1 cellular context compared by ENCODE assay signal in genomic region chr3:42053476-42053875, GRCh38.
TF ChIP-seq lines count a peak whose summit lies in the region.

No MANE protein-coding gene starts in this region.

TF ChIP-seq in HepG2, 621 proteins besides CTCF, POLR2A, EP300 and RAD21 (continued from another document and continues in another):
- no peak for TF ChIP-seq TOE1 (CRISPR knock-in tag; IDR thresholded peaks at IDR 0.05)
- no peak for TF ChIP-seq ZBTB40 (IDR thresholded peaks at IDR 0.05)
- no peak for TF ChIP-seq ZBTB40 (CRISPR knock-in tag; IDR thresholded peaks at IDR 0.05)
- no peak for TF ChIP-seq ZNF17 (CRISPR knock-in tag; IDR thresholded peaks at IDR 0.05)
- no peak for TF ChIP-seq ZNF772 (CRISPR knock-in tag; IDR thresholded peaks at IDR 0.05)
- no peak for TF ChIP-seq ZFP1 (CRISPR knock-in tag; IDR thresholded peaks at IDR 0.05)
- TF ChIP-seq, protein P1, sequence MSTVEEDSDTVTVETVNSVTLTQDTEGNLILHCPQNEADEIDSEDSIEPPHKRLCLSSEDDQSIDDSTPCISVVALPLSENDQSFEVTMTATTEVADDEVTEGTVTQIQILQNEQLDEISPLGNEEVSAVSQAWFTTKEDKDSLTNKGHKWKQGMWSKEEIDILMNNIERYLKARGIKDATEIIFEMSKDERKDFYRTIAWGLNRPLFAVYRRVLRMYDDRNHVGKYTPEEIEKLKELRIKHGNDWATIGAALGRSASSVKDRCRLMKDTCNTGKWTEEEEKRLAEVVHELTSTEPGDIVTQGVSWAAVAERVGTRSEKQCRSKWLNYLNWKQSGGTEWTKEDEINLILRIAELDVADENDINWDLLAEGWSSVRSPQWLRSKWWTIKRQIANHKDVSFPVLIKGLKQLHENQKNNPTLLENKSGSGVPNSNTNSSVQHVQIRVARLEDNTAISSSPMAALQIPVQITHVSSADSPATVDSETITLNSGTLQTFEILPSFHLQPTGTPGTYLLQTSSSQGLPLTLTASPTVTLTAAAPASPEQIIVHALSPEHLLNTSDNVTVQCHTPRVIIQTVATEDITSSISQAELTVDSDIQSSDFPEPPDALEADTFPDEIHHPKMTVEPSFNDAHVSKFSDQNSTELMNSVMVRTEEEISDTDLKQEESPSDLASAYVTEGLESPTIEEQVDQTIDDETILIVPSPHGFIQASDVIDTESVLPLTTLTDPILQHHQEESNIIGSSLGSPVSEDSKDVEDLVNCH (CRISPR knock-in tag; IDR thresholded peaks at IDR 0.05), result no peak
- peak; percentile 12; the same call in 1 of the 2 replicates for TF ChIP-seq DMAP1 (CRISPR knock-in tag; IDR thresholded peaks at IDR 0.05)
- TF ChIP-seq ZFP91 (CRISPR knock-in tag; IDR thresholded peaks at IDR 0.05; ENCODE audit: borderline replicate concordance), result no peak
- TF ChIP-seq PLRG1 (conservative IDR thresholded peaks at IDR 0.05), result no peak
- no peak for TF ChIP-seq SMC3 (IDR thresholded peaks at IDR 0.05; ENCODE audit: low read length)
- TF ChIP-seq EHMT2 (IDR thresholded peaks at IDR 0.05; ENCODE audit: borderline replicate concordance, low read depth, low read length), result no peak
- no peak for TF ChIP-seq PAWR (CRISPR knock-in tag; IDR thresholded peaks at IDR 0.05; ENCODE audit: borderline replicate concordance)
- no peak for TF ChIP-seq RBAK (CRISPR knock-in tag; IDR thresholded peaks at IDR 0.05)
- no peak for TF ChIP-seq ZNF30 (CRISPR knock-in tag; IDR thresholded peaks at IDR 0.05)
- TF ChIP-seq MED8 (CRISPR knock-in tag; IDR thresholded peaks at IDR 0.05; ENCODE audit: insufficient replicate concordance), result no peak
- TF ChIP-seq, protein P2, sequence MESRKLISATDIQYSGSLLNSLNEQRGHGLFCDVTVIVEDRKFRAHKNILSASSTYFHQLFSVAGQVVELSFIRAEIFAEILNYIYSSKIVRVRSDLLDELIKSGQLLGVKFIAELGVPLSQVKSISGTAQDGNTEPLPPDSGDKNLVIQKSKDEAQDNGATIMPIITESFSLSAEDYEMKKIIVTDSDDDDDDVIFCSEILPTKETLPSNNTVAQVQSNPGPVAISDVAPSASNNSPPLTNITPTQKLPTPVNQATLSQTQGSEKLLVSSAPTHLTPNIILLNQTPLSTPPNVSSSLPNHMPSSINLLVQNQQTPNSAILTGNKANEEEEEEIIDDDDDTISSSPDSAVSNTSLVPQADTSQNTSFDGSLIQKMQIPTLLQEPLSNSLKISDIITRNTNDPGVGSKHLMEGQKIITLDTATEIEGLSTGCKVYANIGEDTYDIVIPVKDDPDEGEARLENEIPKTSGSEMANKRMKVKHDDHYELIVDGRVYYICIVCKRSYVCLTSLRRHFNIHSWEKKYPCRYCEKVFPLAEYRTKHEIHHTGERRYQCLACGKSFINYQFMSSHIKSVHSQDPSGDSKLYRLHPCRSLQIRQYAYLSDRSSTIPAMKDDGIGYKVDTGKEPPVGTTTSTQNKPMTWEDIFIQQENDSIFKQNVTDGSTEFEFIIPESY (CRISPR knock-in tag; IDR thresholded peaks at IDR 0.05), result no peak
- TF ChIP-seq SP5 (CRISPR knock-in tag; IDR thresholded peaks at IDR 0.05; ENCODE audit: borderline replicate concordance, low read depth), result no peak
- TF ChIP-seq ZNF296 (CRISPR knock-in tag; conservative IDR thresholded peaks at IDR 0.05), result no peak
- no peak for TF ChIP-seq ZNF251 (CRISPR knock-in tag; IDR thresholded peaks at IDR 0.05)
- no peak for TF ChIP-seq ZNF225 (CRISPR knock-in tag; IDR thresholded peaks at IDR 0.05)
- TF ChIP-seq ARHGAP35 (CRISPR knock-in tag; IDR thresholded peaks at IDR 0.05; ENCODE audit: borderline replicate concordance), result no peak
- TF ChIP-seq, protein P3, sequence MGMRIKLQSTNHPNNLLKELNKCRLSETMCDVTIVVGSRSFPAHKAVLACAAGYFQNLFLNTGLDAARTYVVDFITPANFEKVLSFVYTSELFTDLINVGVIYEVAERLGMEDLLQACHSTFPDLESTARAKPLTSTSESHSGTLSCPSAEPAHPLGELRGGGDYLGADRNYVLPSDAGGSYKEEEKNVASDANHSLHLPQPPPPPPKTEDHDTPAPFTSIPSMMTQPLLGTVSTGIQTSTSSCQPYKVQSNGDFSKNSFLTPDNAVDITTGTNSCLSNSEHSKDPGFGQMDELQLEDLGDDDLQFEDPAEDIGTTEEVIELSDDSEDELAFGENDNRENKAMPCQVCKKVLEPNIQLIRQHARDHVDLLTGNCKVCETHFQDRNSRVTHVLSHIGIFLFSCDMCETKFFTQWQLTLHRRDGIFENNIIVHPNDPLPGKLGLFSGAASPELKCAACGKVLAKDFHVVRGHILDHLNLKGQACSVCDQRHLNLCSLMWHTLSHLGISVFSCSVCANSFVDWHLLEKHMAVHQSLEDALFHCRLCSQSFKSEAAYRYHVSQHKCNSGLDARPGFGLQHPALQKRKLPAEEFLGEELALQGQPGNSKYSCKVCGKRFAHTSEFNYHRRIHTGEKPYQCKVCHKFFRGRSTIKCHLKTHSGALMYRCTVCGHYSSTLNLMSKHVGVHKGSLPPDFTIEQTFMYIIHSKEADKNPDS (CRISPR knock-in tag; IDR thresholded peaks at IDR 0.05), result no peak
- TF ChIP-seq RFXANK (CRISPR knock-in tag; IDR thresholded peaks at IDR 0.05), result no peak
- TF ChIP-seq POGZ (CRISPR knock-in tag; IDR thresholded peaks at IDR 0.05), result no peak
- no peak for TF ChIP-seq HIVEP1 (CRISPR knock-in tag; IDR thresholded peaks at IDR 0.05)
- TF ChIP-seq ZNF569 (CRISPR knock-in tag; IDR thresholded peaks at IDR 0.05; ENCODE audit: borderline replicate concordance), result no peak
- TF ChIP-seq NFATC3 (CRISPR knock-in tag; IDR thresholded peaks at IDR 0.05), result no peak
- TF ChIP-seq, protein P4, sequence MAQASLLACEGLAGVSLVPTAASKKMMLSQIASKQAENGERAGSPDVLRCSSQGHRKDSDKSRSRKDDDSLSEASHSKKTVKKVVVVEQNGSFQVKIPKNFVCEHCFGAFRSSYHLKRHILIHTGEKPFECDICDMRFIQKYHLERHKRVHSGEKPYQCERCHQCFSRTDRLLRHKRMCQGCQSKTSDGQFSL (CRISPR knock-in tag; IDR thresholded peaks at IDR 0.05), result no peak
- TF ChIP-seq MAFG (CRISPR knock-in tag; IDR thresholded peaks at IDR 0.05), result no peak
- peak; percentile 78; the same call in 1 of the 2 replicates for TF ChIP-seq HNRNPL (IDR thresholded peaks at IDR 0.05; ENCODE audit: low read depth, low read length)
- TF ChIP-seq SALL2 (CRISPR knock-in tag; IDR thresholded peaks at IDR 0.05), result no peak
- 0 out of 2 replicates have a peak, but pooled peaks have one; percentile 5 for TF ChIP-seq FOXA3 (CRISPR knock-in tag; IDR thresholded peaks at IDR 0.05)
- no peak for TF ChIP-seq HNRNPLL (IDR thresholded peaks at IDR 0.05; ENCODE audit: low read depth, low read length, poor library complexity, severe bottlenecking)
- TF ChIP-seq NR2F6 (IDR thresholded peaks at IDR 0.05), result no peak
- TF ChIP-seq NR2F6 (CRISPR knock-in tag; IDR thresholded peaks at IDR 0.05), result no peak
- TF ChIP-seq RAD51 (IDR thresholded peaks at IDR 0.05; ENCODE audit: borderline replicate concordance), result no peak
- TF ChIP-seq NCOA2 (CRISPR knock-in tag; IDR thresholded peaks at IDR 0.05), result no peak
- 0 out of 2 replicates have a peak, but pooled peaks have one; percentile 30 for TF ChIP-seq ZBTB7B (CRISPR knock-in tag; IDR thresholded peaks at IDR 0.05)
- no peak for TF ChIP-seq MZF1 (CRISPR knock-in tag; IDR thresholded peaks at IDR 0.05; ENCODE audit: borderline replicate concordance)
- no peak for TF ChIP-seq ZNF350 (CRISPR knock-in tag; IDR thresholded peaks at IDR 0.05; ENCODE audit: borderline replicate concordance, low read depth)
- no peak for TF ChIP-seq SMARCC2 (IDR thresholded peaks at IDR 0.05)
- no peak for TF ChIP-seq ZNF331 (CRISPR knock-in tag; IDR thresholded peaks at IDR 0.05)
- TF ChIP-seq SNAPC2 (CRISPR knock-in tag; IDR thresholded peaks at IDR 0.05), result no peak
- TF ChIP-seq ZNF614 (CRISPR knock-in tag; IDR thresholded peaks at IDR 0.05; ENCODE audit: borderline replicate concordance), result no peak
